8 cellular contexts compared by ENCODE assay signal in genomic region chr1:45585110-45585426, GRCh38. TPM values are rescaled to one million over a fixed set of nuclear protein-coding genes. Genes with fewer than 3 reads are reported as not detected.
DNase-seq lines count a peak whose midpoint lies in the region; ATAC-seq and TF ChIP-seq lines count a peak whose summit lies in the region.

No MANE protein-coding gene starts in this region.

- peak overlapping the region; percentile 95 for H3K4me3 ChIP-seq in adipocyte (ENCODE audit: low read length)
- peak overlapping the region; percentile 100 for H3K4me3 ChIP-seq in left lung
- H3K4me3 ChIP-seq in testis: peak overlapping the region; percentile 82 to 97

- H3K27ac ChIP-seq in left lung (peak overlapping the region; percentile 93), testis (peak overlapping the region in 1 of 2 donors; percentile 89)

- no peak for TF ChIP-seq POLR2A in testis (IDR thresholded peaks at IDR 0.05)

- peak overlapping the region; percentile 63 for H3K9ac ChIP-seq in adipocyte (ENCODE audit: low read length)

- H3K4me1 ChIP-seq in adipocyte (ENCODE audit: control insufficient read depth, insufficient read depth, low read length): peaks cover 16% of the 10 kb centered on the region
- peaks cover 12 to 39% of the 10 kb centered on the region in 2 donors for H3K4me1 ChIP-seq in left lung
- peaks cover 17% of the 10 kb centered on the region for H3K4me1 ChIP-seq in testis

- H3K9me3 ChIP-seq in adipocyte (ENCODE audit: control insufficient read depth, low read length) (no peaks in the 10 kb centered on the region), left lung (no peaks in the 10 kb centered on the region), testis (no peaks in the 10 kb centered on the region)

- H3K36me3 Mint-ChIP-seq in T-helper 2 cell treated with Interferon-gamma antibody and Interleukin-4, amounts not matched to agents 5 μg/mL and 100 μg/mL, for 36 hours (ENCODE audit: low read depth): peaks cover 20% of the 10 kb centered on the region

- TF ChIP-seq CTCF in left lung (IDR thresholded peaks at IDR 0.05): no peak
- no peak for TF ChIP-seq CTCF in testis (IDR thresholded peaks at IDR 0.05)

- H3K27me3 ChIP-seq in adipocyte (replicated peaks; ENCODE audit: control insufficient read depth, insufficient read depth, low read length) (no peaks in the 10 kb centered on the region), left lung (no peaks in the 10 kb centered on the region), testis (no peaks in the 10 kb centered on the region)

- H3K9me3 Mint-ChIP-seq in T-helper 2 cell treated with Interferon-gamma antibody and Interleukin-4, amounts not matched to agents 5 μg/mL and 100 μg/mL, for 36 hours: no peaks in the 10 kb centered on the region

- peak overlapping the region; percentile 99 for H3K27ac Mint-ChIP-seq in T-helper 2 cell treated with Interferon-gamma antibody and Interleukin-4, amounts not matched to agents 5 μg/mL and 100 μg/mL, for 36 hours

- peaks cover 24% of the 10 kb centered on the region for H3K4me1 Mint-ChIP-seq in T-helper 2 cell treated with Interferon-gamma antibody and Interleukin-4, amounts not matched to agents 5 μg/mL and 100 μg/mL, for 36 hours (ENCODE audit: low read depth)

- H3K36me3 ChIP-seq in adipocyte (ENCODE audit: control insufficient read depth, insufficient read depth, low read length, severe bottlenecking) (no peaks in the 10 kb centered on the region), left lung (no peaks in the 10 kb centered on the region), testis (ENCODE audit: low read depth, missing control alignments) (no peaks in the 10 kb centered on the region)

- 1 to 2% methylated on average over 5 of the region's 5 CpGs for WGBS in testis, 2 donors

- ATAC-seq in left lung (no peak), GM18502 (IDR thresholded peaks at IDR 0.05; ENCODE audit: poor library complexity, unreplicated experiment) (no peak), HG03565 (IDR thresholded peaks at IDR 0.05; ENCODE audit: unreplicated experiment) (no peak)

- no peaks in the 10 kb centered on the region for H3K27me3 Mint-ChIP-seq in T-helper 2 cell treated with Interferon-gamma antibody and Interleukin-4, amounts not matched to agents 5 μg/mL and 100 μg/mL, for 36 hours (ENCODE audit: low read depth)

- intact Hi-C loops in left lung (cut with DNase I) (no loop called here), testis (cut with DNase I; ENCODE audit: low total_unique reads) (no loop called here)

- no peak for DNase-seq in T-helper 2 cell treated with Interferon-gamma antibody and Interleukin-4, amounts not matched to agents 5 μg/mL and 100 μg/mL, for 36 hours (ENCODE audit: low spot score)
- DNase-seq in T-helper 2 cell (no peak), adipocyte (ENCODE audit: low read depth) (peak; percentile 83), left lung (no peak), testis (no peak), NCI-H1417 (lab: John Stamatoyannopoulos, UW) (no peak)

- H3K4me3 Mint-ChIP-seq in T-helper 2 cell treated with Interferon-gamma antibody and Interleukin-4, amounts not matched to agents 5 μg/mL and 100 μg/mL, for 36 hours: peak overlapping the region; percentile 91

RNA-seq across cellular contexts. Expression of gene NASP, which starts 1.2 kb away (rescaled TPM):
- total RNA-seq in left lung: 10 to 100 TPM; 57.6 to 71.6 TPM
- 100 to 1,000 TPM; 184 to 194 TPM for total RNA-seq in testis
- 206 TPM for polyA plus RNA-seq in testis (ENCODE audit: insufficient read depth, low read depth, low replicate concordance)

RNA-seq across cellular contexts. Expression of gene AKR1A1, which starts 34.4 kb away (rescaled TPM):
- total RNA-seq in left lung: 100 to 1,000 TPM; 183 to 258 TPM
- 10 to 100 TPM; 51.1 to 60.1 TPM for total RNA-seq in testis
- polyA plus RNA-seq in testis (ENCODE audit: insufficient read depth, low read depth, low replicate concordance): 63.7 TPM

RNA-seq across cellular contexts. Expression of gene CCDC17, which starts 38.8 kb away (rescaled TPM):
- total RNA-seq in left lung (10 to 100 TPM in 1 of 2 donors, under 1 TPM in 1; 0.70 to 16.2 TPM), testis (1 to 10 TPM; 3.8 to 5.0 TPM)
- 4.4 TPM for polyA plus RNA-seq in testis (ENCODE audit: insufficient read depth, low read depth, low replicate concordance)
